Comparison of ENCODE assay signal across 15 cellular contexts in genomic region chr3:62554264-62554799, GRCh38.
A peak's percentile ranks its signal among the peaks of the same experiment; 100 is the strongest.
DNase-seq lines count a peak whose midpoint lies in the region; ATAC-seq and TF ChIP-seq lines count a peak whose summit lies in the region.
"Had no signal": no experiment of that assay in that cellular context is flagged by ENCODE, and none has a peak within 500 bp of the region (broad histone marks: within the 10 kb centered on the region; RNA-seq: fewer than 3 reads in every experiment).

No MANE protein-coding gene starts in this region.

- H3K4me1 Mint-ChIP-seq in glutamatergic neuron (ENCODE audit: low read depth, unreplicated experiment), result no peaks in the 10 kb centered on the region
- H3K4me1 Mint-ChIP-seq: mesothelial cell of epicardium had no signal

- H3F3A ChIP-seq in SU-DHL-6 (ENCODE audit: insufficient read depth), result no peaks in the 10 kb centered on the region

- H3K9ac ChIP-seq in SU-DHL-6 (ENCODE audit: low read length), result no peak overlapping the region

- in situ Hi-C loops in HAP-1 (cut with MboI; ENCODE audit: low sequenced_read_pairs), result no loop called here

- DNase-seq in BJ (ENCODE audit: low read depth) (no peak), HAP-1 (ENCODE audit: low spot score in 2 of 2) (peak; percentile 24 to 31), glutamatergic neuron (no peak), head of caudate nucleus (no peak)
- DNase-seq: activated CD8-positive, alpha-beta memory T cell treated with anti-CD3 and anti-CD28 coated beads, Interleukin-2, amount 50 U/mL, for 4 hours; gastrocnemius medialis; NCI-H446 had no signal

- peaks cover 2% of the 10 kb centered on the region for H3K9me3 Mint-ChIP-seq in glutamatergic neuron (ENCODE audit: unreplicated experiment)
- H3K9me3 Mint-ChIP-seq: mesothelial cell of epicardium; T-helper 2 cell treated with Interferon-gamma antibody and Interleukin-4, amounts not matched to agents 5 μg/mL and 100 μg/mL, for 36 hours had no signal

- no peak overlapping the region for H2AFZ ChIP-seq in SU-DHL-6 (ENCODE audit: low read depth, low read length, severe bottlenecking)

- H3K9me3 ChIP-seq in HAP-1 (no peaks in the 10 kb centered on the region), SU-DHL-6 (ENCODE audit: insufficient read depth, low read length) (no peaks in the 10 kb centered on the region)
- H3K9me3 ChIP-seq: ascending aorta, gastrocnemius medialis had no signal

- H4K20me1 ChIP-seq in SU-DHL-6 (ENCODE audit: low read depth, low read length), result no peaks in the 10 kb centered on the region

- no peak overlapping the region for H3K27ac ChIP-seq in SU-DHL-6 (ENCODE audit: low read depth, low read length)
- H3K27ac ChIP-seq: ascending aorta, gastrocnemius medialis, skin epidermis had no signal

- POLR2A ChIA-PET in BJ (lab: Charles Lee), result no interaction called here

- no peaks in the 10 kb centered on the region for H3K9me2 ChIP-seq in SU-DHL-6 (replicated peaks; ENCODE audit: insufficient read depth, low read length)

- H3K36me3 ChIP-seq in BJ (ENCODE audit: control insufficient read depth, insufficient read depth, low read length) (no peaks in the 10 kb centered on the region), HAP-1 (replicated peaks) (no peaks in the 10 kb centered on the region), SU-DHL-6 (ENCODE audit: low read length) (no peaks in the 10 kb centered on the region)
- H3K36me3 ChIP-seq: ascending aorta, gastrocnemius medialis had no signal

- no peaks in the 10 kb centered on the region for H3K79me2 ChIP-seq in SU-DHL-6 (ENCODE audit: insufficient read depth, low read length)

- peaks cover 7% of the 10 kb centered on the region for H3K36me3 Mint-ChIP-seq in glutamatergic neuron (ENCODE audit: unreplicated experiment)
- H3K36me3 Mint-ChIP-seq: mesothelial cell of epicardium had no signal

- TF ChIP-seq CTCF in BJ (IDR thresholded peaks at IDR 0.05; ENCODE audit: insufficient read depth, low read depth, low read length) (peak; percentile 36; the same call in 1 of the 2 replicates), SU-DHL-6 (IDR thresholded peaks at IDR 0.05; ENCODE audit: insufficient read depth, low read length, poor library complexity, severe bottlenecking) (peak; percentile 15), glutamatergic neuron (IDR thresholded peaks at IDR 0.05; ENCODE audit: partially characterized antibody, unreplicated experiment) (peak; percentile 25)

- H3K27ac Mint-ChIP-seq in glutamatergic neuron (ENCODE audit: unreplicated experiment), result no peak overlapping the region
- H3K27ac Mint-ChIP-seq: mesothelial cell of epicardium; T-helper 2 cell treated with Interferon-gamma antibody and Interleukin-4, amounts not matched to agents 5 μg/mL and 100 μg/mL, for 36 hours had no signal

- CTCF ChIA-PET in BJ (lab: Yijun Ruan, JAX), result interaction anchor here (0.6 to 2.4 kb wide), 7 partner anchors 9 to 263 kb away, joined by 3 to 5 read pairs (median 4); no protein-coding TSS in a partner anchor

- no peak for ATAC-seq in HG03159 (IDR thresholded peaks at IDR 0.05; ENCODE audit: unreplicated experiment)
- ATAC-seq in HG02870 (IDR thresholded peaks at IDR 0.05; ENCODE audit: unreplicated experiment), result no peak
- ATAC-seq in GM19463 (IDR thresholded peaks at IDR 0.05; ENCODE audit: unreplicated experiment), result no peak
- ATAC-seq: gastrocnemius medialis had no signal

- no peak overlapping the region for H3K4me3 Mint-ChIP-seq in glutamatergic neuron (ENCODE audit: unreplicated experiment)
- H3K4me3 Mint-ChIP-seq: mesothelial cell of epicardium; T-helper 2 cell treated with Interferon-gamma antibody and Interleukin-4, amounts not matched to agents 5 μg/mL and 100 μg/mL, for 36 hours had no signal

- H3K27me3 Mint-ChIP-seq in glutamatergic neuron (ENCODE audit: unreplicated experiment), result no peaks in the 10 kb centered on the region

- H3K27me3 ChIP-seq in BJ (ENCODE audit: control insufficient read depth, insufficient read depth, low read length) (no peaks in the 10 kb centered on the region), HAP-1 (ENCODE audit: low read depth) (no peaks in the 10 kb centered on the region; the same call in 1 of the 2 replicates), SU-DHL-6 (ENCODE audit: low read length) (no peaks in the 10 kb centered on the region)
- H3K27me3 ChIP-seq: ascending aorta, gastrocnemius medialis had no signal

- intact Hi-C loops in head of caudate nucleus (cut with DNase I), result loop anchor here (10.0 kb wide), 1 partner anchor 220 kb away; no protein-coding TSS in a partner anchor

- no peak overlapping the region for H3K4me3 ChIP-seq in BJ (ENCODE audit: low read depth, low read length)
- no peak overlapping the region for H3K4me3 ChIP-seq in HAP-1
- no peak overlapping the region for H3K4me3 ChIP-seq in SU-DHL-6 (ENCODE audit: insufficient read depth, low read length, poor library complexity, severe bottlenecking)
- H3K4me3 ChIP-seq: ascending aorta, gastrocnemius medialis, skin epidermis had no signal

- no peak overlapping the region for H3K4me2 ChIP-seq in SU-DHL-6 (ENCODE audit: low read depth, low read length, poor library complexity, severe bottlenecking)

- H3K4me1 ChIP-seq in HAP-1, result no peaks in the 10 kb centered on the region
- H3K4me1 ChIP-seq: ascending aorta, gastrocnemius medialis had no signal

Comparison
In these comparisons a context has a peak if more than half of its experiments do, and no peak if none do; other contexts are left out.
1. DNase-seq: peak in HAP-1 (2 of 2); none in BJ (single experiment), glutamatergic neuron (single experiment) and head of caudate nucleus (0 of 42).
2. Peak in every context shown above with its lines, with median percentiles within 50 percentile points of each other: CTCF ChIP-seq.